Comparison of ENCODE assay signal across 19 cellular contexts in genomic region chr3:112381673-112382542, GRCh38. TPM values are rescaled to one million over a fixed set of nuclear protein-coding genes. Genes with fewer than 3 reads are reported as not detected.
"Had no signal": no experiment of that assay in that cellular context is flagged by ENCODE, and none has a peak within 500 bp of the region (broad histone marks: within the 10 kb centered on the region; RNA-seq: fewer than 3 reads in every experiment).

No MANE protein-coding gene starts in this region.

- DNase-seq: activated CD8-positive, alpha-beta memory T cell treated with anti-CD3 and anti-CD28 coated beads, Interleukin-2, amount 50 U/mL, for 4 hours; activated gamma-delta T cell treated with Interleukin-2 at 50 U/mL for 16 hours; adrenal gland; central memory CD4-positive, alpha-beta T cell; dorsolateral prefrontal cortex; gastrocnemius medialis; hypothalamus; left ventricle myocardium superior; nucleus accumbens; right cardiac atrium; stimulated activated CD4-positive, alpha-beta T cell treated with anti-CD3 and anti-CD28 coated beads, Interleukin-12 subunit alpha, Interleukin-12 subunit beta, amount 100 ng/mL, for 4 hours; stimulated activated CD4-positive, alpha-beta T cell treated with anti-CD3 and anti-CD28 coated beads, Interleukin-4, amount 100 ng/mL, for 4 hours; T-helper 1 cell; T1000; upper lobe of left lung had no signal

- H3K36me3 Mint-ChIP-seq: activated naive CD4-positive, alpha-beta T cell treated with anti-CD3 and anti-CD28 coated beads, Interleukin-2, amount 50 U/mL, for 24 hours had no signal

- H3K27me3 Mint-ChIP-seq: activated naive CD4-positive, alpha-beta T cell treated with anti-CD3 and anti-CD28 coated beads, Interleukin-2, amount 50 U/mL, for 24 hours had no signal

- ATAC-seq: gastrocnemius medialis, left ventricle myocardium superior, right cardiac atrium, WTC11 had no signal

- H3K4me3 Mint-ChIP-seq: activated naive CD4-positive, alpha-beta T cell treated with anti-CD3 and anti-CD28 coated beads, Interleukin-2, amount 50 U/mL, for 24 hours; nephron; WTC11 had no signal

- H3K27ac Mint-ChIP-seq: activated naive CD4-positive, alpha-beta T cell treated with anti-CD3 and anti-CD28 coated beads, Interleukin-2, amount 50 U/mL, for 24 hours; nephron; WTC11 had no signal

RNA-seq across cellular contexts. Expression of gene CD200, which starts 49.0 kb away (rescaled TPM):
- total RNA-seq: SJSA1 had no signal
